3 cellular contexts compared by ENCODE assay signal in genomic region chr5:140243855-140244254, GRCh38.
TF ChIP-seq lines count a peak whose summit lies in the region.

No MANE protein-coding gene starts in this region.

TF ChIP-seq in HepG2, 621 proteins besides CTCF, POLR2A, EP300 and RAD21:
- TF ChIP-seq RBM22 (optimal IDR thresholded peaks at IDR 0.05; ENCODE audit: low read length) (peak; percentile 53), ZNF335 (CRISPR knock-in tag; IDR thresholded peaks at IDR 0.05) (no peak), BORCS8-MEF2B (CRISPR knock-in tag; IDR thresholded peaks at IDR 0.05) (no peak), CEBPG (CRISPR knock-in tag; IDR thresholded peaks at IDR 0.05) (no peak), HOXA9 (CRISPR knock-in tag; IDR thresholded peaks at IDR 0.05; ENCODE audit: borderline replicate concordance) (no peak)
- TF ChIP-seq, protein P1, sequence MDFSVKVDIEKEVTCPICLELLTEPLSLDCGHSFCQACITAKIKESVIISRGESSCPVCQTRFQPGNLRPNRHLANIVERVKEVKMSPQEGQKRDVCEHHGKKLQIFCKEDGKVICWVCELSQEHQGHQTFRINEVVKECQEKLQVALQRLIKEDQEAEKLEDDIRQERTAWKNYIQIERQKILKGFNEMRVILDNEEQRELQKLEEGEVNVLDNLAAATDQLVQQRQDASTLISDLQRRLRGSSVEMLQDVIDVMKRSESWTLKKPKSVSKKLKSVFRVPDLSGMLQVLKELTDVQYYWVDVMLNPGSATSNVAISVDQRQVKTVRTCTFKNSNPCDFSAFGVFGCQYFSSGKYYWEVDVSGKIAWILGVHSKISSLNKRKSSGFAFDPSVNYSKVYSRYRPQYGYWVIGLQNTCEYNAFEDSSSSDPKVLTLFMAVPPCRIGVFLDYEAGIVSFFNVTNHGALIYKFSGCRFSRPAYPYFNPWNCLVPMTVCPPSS (IDR thresholded peaks at IDR 0.05): no peak

TF ChIP-seq in K562, 482 proteins besides CTCF, POLR2A, EP300 and RAD21:
- TF ChIP-seq KHSRP (IDR thresholded peaks at IDR 0.05) (no peak), ZNF79 (CRISPR knock-in tag; IDR thresholded peaks at IDR 0.05; ENCODE audit: low read depth) (no peak), CEBPG (CRISPR knock-in tag; IDR thresholded peaks at IDR 0.05) (no peak), CEBPG (tag; conservative IDR thresholded peaks at IDR 0.05 in 1 of 2, IDR thresholded peaks at IDR 0.05 in 1 of 2) (no peak), FOXA3 (CRISPR knock-in tag; conservative IDR thresholded peaks at IDR 0.05 in 1 of 2, IDR thresholded peaks at IDR 0.05 in 1 of 2) (no peak), CAMTA2 (CRISPR knock-in tag; conservative IDR thresholded peaks at IDR 0.05) (no peak), POLR2AphosphoS5 (IDR thresholded peaks at IDR 0.05; ENCODE audit: control insufficient read depth, insufficient read depth, low read depth, low read length) (peak; percentile 23; the same call in 1 of the 2 replicates), SRSF3 (IDR thresholded peaks at IDR 0.05; ENCODE audit: insufficient read depth, low read length) (no peak), BRF1 (IDR thresholded peaks at IDR 0.05; ENCODE audit: borderline replicate concordance, extremely low read depth, insufficient read length) (no peak), PTBP1 (IDR thresholded peaks at IDR 0.05; ENCODE audit: low read depth, low read length) (no peak), ARNT (IDR thresholded peaks at IDR 0.05) (no peak), ZBTB5 (IDR thresholded peaks at IDR 0.05) (no peak), MAFF (IDR thresholded peaks at IDR 0.05; ENCODE audit: low read length) (no peak), ZC3H8 (IDR thresholded peaks at IDR 0.05) (no peak)
- TF ChIP-seq, protein P2, sequence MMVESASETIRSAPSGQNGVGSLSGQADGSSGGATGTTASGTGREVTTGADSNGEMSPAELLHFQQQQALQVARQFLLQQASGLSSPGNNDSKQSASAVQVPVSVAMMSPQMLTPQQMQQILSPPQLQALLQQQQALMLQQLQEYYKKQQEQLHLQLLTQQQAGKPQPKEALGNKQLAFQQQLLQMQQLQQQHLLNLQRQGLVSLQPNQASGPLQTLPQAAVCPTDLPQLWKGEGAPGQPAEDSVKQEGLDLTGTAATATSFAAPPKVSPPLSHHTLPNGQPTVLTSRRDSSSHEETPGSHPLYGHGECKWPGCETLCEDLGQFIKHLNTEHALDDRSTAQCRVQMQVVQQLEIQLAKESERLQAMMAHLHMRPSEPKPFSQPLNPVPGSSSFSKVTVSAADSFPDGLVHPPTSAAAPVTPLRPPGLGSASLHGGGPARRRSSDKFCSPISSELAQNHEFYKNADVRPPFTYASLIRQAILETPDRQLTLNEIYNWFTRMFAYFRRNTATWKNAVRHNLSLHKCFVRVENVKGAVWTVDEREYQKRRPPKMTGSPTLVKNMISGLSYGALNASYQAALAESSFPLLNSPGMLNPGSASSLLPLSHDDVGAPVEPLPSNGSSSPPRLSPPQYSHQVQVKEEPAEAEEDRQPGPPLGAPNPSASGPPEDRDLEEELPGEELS (CRISPR knock-in tag; IDR thresholded peaks at IDR 0.05; ENCODE audit: borderline replicate concordance): 0 out of 2 replicates have a peak, but pooled peaks have one; percentile 2
- TF ChIP-seq, protein P3, sequence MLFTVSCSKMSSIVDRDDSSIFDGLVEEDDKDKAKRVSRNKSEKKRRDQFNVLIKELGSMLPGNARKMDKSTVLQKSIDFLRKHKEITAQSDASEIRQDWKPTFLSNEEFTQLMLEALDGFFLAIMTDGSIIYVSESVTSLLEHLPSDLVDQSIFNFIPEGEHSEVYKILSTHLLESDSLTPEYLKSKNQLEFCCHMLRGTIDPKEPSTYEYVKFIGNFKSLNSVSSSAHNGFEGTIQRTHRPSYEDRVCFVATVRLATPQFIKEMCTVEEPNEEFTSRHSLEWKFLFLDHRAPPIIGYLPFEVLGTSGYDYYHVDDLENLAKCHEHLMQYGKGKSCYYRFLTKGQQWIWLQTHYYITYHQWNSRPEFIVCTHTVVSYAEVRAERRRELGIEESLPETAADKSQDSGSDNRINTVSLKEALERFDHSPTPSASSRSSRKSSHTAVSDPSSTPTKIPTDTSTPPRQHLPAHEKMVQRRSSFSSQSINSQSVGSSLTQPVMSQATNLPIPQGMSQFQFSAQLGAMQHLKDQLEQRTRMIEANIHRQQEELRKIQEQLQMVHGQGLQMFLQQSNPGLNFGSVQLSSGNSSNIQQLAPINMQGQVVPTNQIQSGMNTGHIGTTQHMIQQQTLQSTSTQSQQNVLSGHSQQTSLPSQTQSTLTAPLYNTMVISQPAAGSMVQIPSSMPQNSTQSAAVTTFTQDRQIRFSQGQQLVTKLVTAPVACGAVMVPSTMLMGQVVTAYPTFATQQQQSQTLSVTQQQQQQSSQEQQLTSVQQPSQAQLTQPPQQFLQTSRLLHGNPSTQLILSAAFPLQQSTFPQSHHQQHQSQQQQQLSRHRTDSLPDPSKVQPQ (CRISPR knock-in tag; IDR thresholded peaks at IDR 0.05; ENCODE audit: borderline replicate concordance): no peak

TF ChIP-seq in WTC11, 78 proteins besides CTCF, POLR2A, EP300 and RAD21:
- TF ChIP-seq FOXJ3 (CRISPR knock-in tag; IDR thresholded peaks at IDR 0.05; ENCODE audit: borderline replicate concordance) (no peak), ZNF263 (CRISPR knock-in tag; IDR thresholded peaks at IDR 0.05; ENCODE audit: low read depth) (no peak), CREB1 (CRISPR knock-in tag; IDR thresholded peaks at IDR 0.05) (no peak)
- TF ChIP-seq, protein P4, sequence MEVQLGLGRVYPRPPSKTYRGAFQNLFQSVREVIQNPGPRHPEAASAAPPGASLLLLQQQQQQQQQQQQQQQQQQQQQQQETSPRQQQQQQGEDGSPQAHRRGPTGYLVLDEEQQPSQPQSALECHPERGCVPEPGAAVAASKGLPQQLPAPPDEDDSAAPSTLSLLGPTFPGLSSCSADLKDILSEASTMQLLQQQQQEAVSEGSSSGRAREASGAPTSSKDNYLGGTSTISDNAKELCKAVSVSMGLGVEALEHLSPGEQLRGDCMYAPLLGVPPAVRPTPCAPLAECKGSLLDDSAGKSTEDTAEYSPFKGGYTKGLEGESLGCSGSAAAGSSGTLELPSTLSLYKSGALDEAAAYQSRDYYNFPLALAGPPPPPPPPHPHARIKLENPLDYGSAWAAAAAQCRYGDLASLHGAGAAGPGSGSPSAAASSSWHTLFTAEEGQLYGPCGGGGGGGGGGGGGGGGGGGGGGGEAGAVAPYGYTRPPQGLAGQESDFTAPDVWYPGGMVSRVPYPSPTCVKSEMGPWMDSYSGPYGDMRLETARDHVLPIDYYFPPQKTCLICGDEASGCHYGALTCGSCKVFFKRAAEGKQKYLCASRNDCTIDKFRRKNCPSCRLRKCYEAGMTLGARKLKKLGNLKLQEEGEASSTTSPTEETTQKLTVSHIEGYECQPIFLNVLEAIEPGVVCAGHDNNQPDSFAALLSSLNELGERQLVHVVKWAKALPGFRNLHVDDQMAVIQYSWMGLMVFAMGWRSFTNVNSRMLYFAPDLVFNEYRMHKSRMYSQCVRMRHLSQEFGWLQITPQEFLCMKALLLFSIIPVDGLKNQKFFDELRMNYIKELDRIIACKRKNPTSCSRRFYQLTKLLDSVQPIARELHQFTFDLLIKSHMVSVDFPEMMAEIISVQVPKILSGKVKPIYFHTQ (CRISPR knock-in tag; IDR thresholded peaks at IDR 0.05): no peak
- TF ChIP-seq, protein P5, sequence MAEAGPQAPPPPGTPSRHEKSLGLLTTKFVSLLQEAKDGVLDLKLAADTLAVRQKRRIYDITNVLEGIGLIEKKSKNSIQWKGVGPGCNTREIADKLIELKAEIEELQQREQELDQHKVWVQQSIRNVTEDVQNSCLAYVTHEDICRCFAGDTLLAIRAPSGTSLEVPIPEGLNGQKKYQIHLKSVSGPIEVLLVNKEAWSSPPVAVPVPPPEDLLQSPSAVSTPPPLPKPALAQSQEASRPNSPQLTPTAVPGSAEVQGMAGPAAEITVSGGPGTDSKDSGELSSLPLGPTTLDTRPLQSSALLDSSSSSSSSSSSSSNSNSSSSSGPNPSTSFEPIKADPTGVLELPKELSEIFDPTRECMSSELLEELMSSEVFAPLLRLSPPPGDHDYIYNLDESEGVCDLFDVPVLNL (CRISPR knock-in tag; IDR thresholded peaks at IDR 0.05; ENCODE audit: borderline replicate concordance, low read depth): no peak
